Comparison of ENCODE assay signal across 15 cellular contexts in genomic region chr16:9184354-9184690, GRCh38.
DNase-seq lines count a peak whose midpoint lies in the region; ATAC-seq and TF ChIP-seq lines count a peak whose summit lies in the region.
"Had no signal": no experiment of that assay in that cellular context is flagged by ENCODE, and none has a peak within 500 bp of the region (broad histone marks: within the 10 kb centered on the region; RNA-seq: fewer than 3 reads in every experiment).

No MANE protein-coding gene starts in this region.

- H3K4me3 ChIP-seq in A673 (ENCODE audit: low read depth, low read length, poor library complexity, severe bottlenecking) = no peak overlapping the region
- peak overlapping the region; percentile 18 for H3K4me3 ChIP-seq in iPS-15b (ENCODE audit: low read depth, low read length)
- no peak overlapping the region for H3K4me3 ChIP-seq in brain microvascular endothelial cell (ENCODE audit: low read depth, low read length)
- H3K4me3 ChIP-seq: A549 had no signal

- peaks cover 42% of the 10 kb centered on the region for H3K4me1 ChIP-seq in A673 (ENCODE audit: insufficient read depth, low read length, poor library complexity, severe bottlenecking)
- no peaks in the 10 kb centered on the region for H3K4me1 ChIP-seq in iPS-15b (ENCODE audit: control insufficient read depth, insufficient read depth, low read length)
- H3K4me1 ChIP-seq: A549, Caco-2 had no signal

- no peak overlapping the region for H3K9ac ChIP-seq in iPS-15b (ENCODE audit: low read depth, low read length)

- TF ChIP-seq CTCF in A673 (conservative IDR thresholded peaks at IDR 0.05; ENCODE audit: low read depth, low read length) (no peak), WTC11 (IDR thresholded peaks at IDR 0.05) (no peak), brain microvascular endothelial cell (IDR thresholded peaks at IDR 0.05; ENCODE audit: low read depth, low read length, missing control alignments) (no peak)

- H3K27ac Mint-ChIP-seq in WTC11 = no peak overlapping the region
- H3K27ac Mint-ChIP-seq: CD4-positive, CD25-positive, alpha-beta regulatory T cell; CD8-positive, alpha-beta T cell; H9 had no signal

- intact Hi-C loops in A673 (cut with micrococcal nuclease; ENCODE audit: unreplicated experiment) = no loop called here

- POLR2A ChIA-PET in A673 (lab: Charles Lee; ENCODE audit: low non-redundant PET) (no interaction called here), WTC11 (lab: Charles Lee) (interaction anchor here (0.6 kb wide), 1 partner anchor 963 kb away, joined by 3 read pairs; no protein-coding TSS in a partner anchor)

- no TSS peak for BruUV-seq in A673 (replicated peaks; lab: Mats Ljungman, UMichigan)

- no peaks in the 10 kb centered on the region for H3K27me3 Mint-ChIP-seq in WTC11 (ENCODE audit: low read depth)

- peak; percentile 18; the same call in 1 of the 2 replicates for ATAC-seq in WTC11
- ATAC-seq in HG02571 (IDR thresholded peaks at IDR 0.05; ENCODE audit: unreplicated experiment) = no peak
- no peak for ATAC-seq in HG03469 (IDR thresholded peaks at IDR 0.05; ENCODE audit: unreplicated experiment)
- ATAC-seq: CD8-positive, alpha-beta T cell had no signal

- no peak overlapping the region for H3K4me3 Mint-ChIP-seq in WTC11
- H3K4me3 Mint-ChIP-seq: CD4-positive, CD25-positive, alpha-beta regulatory T cell; CD8-positive, alpha-beta T cell; H9 had no signal

- in situ Hi-C loops in brain microvascular endothelial cell (cut with HindIII; ENCODE audit: low pct_ligation_motif_present, low sequenced_read_pairs) = no loop called here

- CTCF ChIA-PET in A673 (lab: Charles Lee) = interaction anchor here (0.6 kb wide), 1 partner anchor 25 kb away, joined by 4 read pairs; no protein-coding TSS in a partner anchor
- CTCF ChIA-PET in WTC11 (lab: Charles Lee) = interaction anchor here (0.9 to 1.4 kb wide), 2 partner anchors 40 to 41 kb away, joined by 3 to 4 read pairs; no protein-coding TSS in a partner anchor

- peak overlapping the region; percentile 72 for H3K27ac ChIP-seq in A673 (ENCODE audit: low read depth, low read length, poor library complexity, severe bottlenecking)
- no peak overlapping the region for H3K27ac ChIP-seq in brain microvascular endothelial cell
- H3K27ac ChIP-seq: A549 had no signal

- H3K36me3 ChIP-seq in A673 (ENCODE audit: insufficient read depth, low read length, poor library complexity, severe bottlenecking) (no peaks in the 10 kb centered on the region), iPS-15b (ENCODE audit: control insufficient read depth, insufficient read depth, low read length) (no peaks in the 10 kb centered on the region), brain microvascular endothelial cell (replicated peaks) (no peaks in the 10 kb centered on the region)

- no peak for DNase-seq in A673 (ENCODE audit: low spot score)
- no peak for DNase-seq in WTC11 (ENCODE audit: low spot score)
- no peak for DNase-seq in brain microvascular endothelial cell
- DNase-seq: 8988T; C1 segment of cervical spinal cord; Caco-2; CD4-positive, CD25-positive, alpha-beta regulatory T cell; CD8-positive, alpha-beta T cell; DMS153; DND-41 had no signal

- H3K36me3 Mint-ChIP-seq in WTC11 = peaks cover 6% of the 10 kb centered on the region; the same call in 1 of the 2 replicates
- H3K36me3 Mint-ChIP-seq: CD4-positive, CD25-positive, alpha-beta regulatory T cell; CD8-positive, alpha-beta T cell had no signal

- peaks cover 22% of the 10 kb centered on the region for H3K9me3 Mint-ChIP-seq in WTC11
- H3K9me3 Mint-ChIP-seq: CD8-positive, alpha-beta T cell; H9 had no signal

- no peaks in the 10 kb centered on the region for H3K9me3 ChIP-seq in A673 (ENCODE audit: low read depth, low read length, poor library complexity, severe bottlenecking)
- no peaks in the 10 kb centered on the region for H3K9me3 ChIP-seq in iPS-15b (ENCODE audit: control insufficient read depth, insufficient read depth, low read length)
- H3K9me3 ChIP-seq: A549, Caco-2 had no signal

- H3K4me1 Mint-ChIP-seq in WTC11 = 0 out of 2 replicates have a peak, but pooled peaks cover 5% of the 10 kb centered on the region
- H3K4me1 Mint-ChIP-seq: CD4-positive, CD25-positive, alpha-beta regulatory T cell had no signal

- no peaks in the 10 kb centered on the region for H3K27me3 ChIP-seq in A673 (replicated peaks; ENCODE audit: insufficient read depth, low read depth, low read length, poor library complexity)
- peaks cover 2% of the 10 kb centered on the region for H3K27me3 ChIP-seq in iPS-15b (ENCODE audit: control insufficient read depth, insufficient read depth, low read length)
- H3K27me3 ChIP-seq in brain microvascular endothelial cell (replicated peaks) = no peaks in the 10 kb centered on the region

TF ChIP-seq in WTC11, 78 proteins besides CTCF, POLR2A, EP300 and RAD21:
- TF ChIP-seq TP53 (CRISPR knock-in tag; IDR thresholded peaks at IDR 0.05) (no peak), PREB (CRISPR knock-in tag; IDR thresholded peaks at IDR 0.05; ENCODE audit: borderline replicate concordance) (no peak), ZNF416 (CRISPR knock-in tag; IDR thresholded peaks at IDR 0.05) (no peak), IRF1 (CRISPR knock-in tag; IDR thresholded peaks at IDR 0.05) (no peak)
